In genomic region chr17:81483085-81483861, GRCh38 we compare ENCODE assay signal across 9 cellular contexts. TPM values are rescaled to one million over a fixed set of nuclear protein-coding genes. Genes with fewer than 3 reads are reported as not detected.
DNase-seq lines count a peak whose midpoint lies in the region; ATAC-seq lines count a peak whose summit lies in the region.
"Had no signal": no experiment of that assay in that cellular context is flagged by ENCODE, and none has a peak within 500 bp of the region (broad histone marks: within the 10 kb centered on the region; RNA-seq: fewer than 3 reads in every experiment).

No MANE protein-coding gene starts in this region.

- no peaks in the 10 kb centered on the region for H3K9me3 ChIP-seq in T-helper 17 cell (ENCODE audit: control insufficient read depth, low read length, poor library complexity, severe bottlenecking)
- H3K9me3 ChIP-seq: A549 had no signal

- DNase-seq in NCI-H1417 (lab: John Stamatoyannopoulos, UW) (peak in 2 of 3 experiments; percentile 63 to 67), NCI-H1417 treated with DMSO at 0.1 percent for 48 hours (lab: John Stamatoyannopoulos, UW) (no peak), T-helper 17 cell (no peak), EL (no peak), NCI-H446 treated with DMSO at 0.1 percent for 48 hours (lab: John Stamatoyannopoulos, UW) (no peak)
- peak; percentile 69 for DNase-seq in stimulated activated naive CD8-positive, alpha-beta T cell treated with anti-CD3 and anti-CD28 coated beads, Interleukin-15, Interleukin-2, amounts not matched to agents 100 U/mL and 50 U/mL, for 24 hours

- peak overlapping the region; percentile 56 for H3K27ac Mint-ChIP-seq in T-helper 17 cell

- ATAC-seq in T-helper 17 cell (no peak), HG03280 (IDR thresholded peaks at IDR 0.05; ENCODE audit: unreplicated experiment) (no peak)
- no peak for ATAC-seq in stimulated activated naive CD8-positive, alpha-beta T cell treated with anti-CD3 and anti-CD28 coated beads, Interleukin-15, Interleukin-2, amounts not matched to agents 100 U/mL and 50 U/mL, for 24 hours

- peaks cover 6% of the 10 kb centered on the region for H3K4me1 Mint-ChIP-seq in T-helper 17 cell

- H3K4me3 Mint-ChIP-seq in T-helper 17 cell = peak overlapping the region; percentile 80

- H3K36me3 Mint-ChIP-seq in T-helper 17 cell (ENCODE audit: low read depth) = no peaks in the 10 kb centered on the region

- H3K27me3 Mint-ChIP-seq in T-helper 17 cell = peaks cover 34% of the 10 kb centered on the region

- H3K4me3 ChIP-seq in iPS-11a (ENCODE audit: low read depth, low read length) = peak overlapping the region; percentile 37
- H3K4me3 ChIP-seq: A549 had no signal

RNA-seq across cellular contexts. Expression of gene ACTG1, which starts 29.3 kb away (rescaled TPM):
- 1,000 to 10,000 TPM; 1,202 to 1,502 TPM for total RNA-seq in T-helper 17 cell

RNA-seq across cellular contexts. Expression of gene FSCN2, which starts 44.9 kb away (rescaled TPM):
- total RNA-seq in T-helper 17 cell = under 1 TPM; 0.65 to 0.72 TPM

Comparison
In these comparisons a context has a peak if more than half of its experiments do, and no peak if none do; other contexts are left out.
1. DNase-seq: peak in NCI-H1417 (2 of 3) and stimulated activated naive CD8-positive, alpha-beta T cell treated with anti-CD3 and anti-CD28 coated beads, Interleukin-15, Interleukin-2, amounts not matched to agents 100 U/mL and 50 U/mL, for 24 hours (single experiment); none in NCI-H1417 treated with DMSO at 0.1 percent for 48 hours (single experiment), T-helper 17 cell (0 of 3), EL (single experiment) and NCI-H446 treated with DMSO at 0.1 percent for 48 hours (single experiment).